Comparison of ENCODE assay signal across 30 cellular contexts in genomic region chr5:55064523-55064922, GRCh38. TPM values are rescaled to one million over a fixed set of nuclear protein-coding genes. Genes with fewer than 3 reads are reported as not detected.
"Had no signal": no experiment of that assay in that cellular context is flagged by ENCODE, and none has a peak within 500 bp of the region (broad histone marks: within the 10 kb centered on the region; RNA-seq: fewer than 3 reads in every experiment).

No MANE protein-coding gene starts in this region.

- H3K9me3 Mint-ChIP-seq: activated B cell treated with CpG ODN at 0.5 μM for 24 hours; activated T-cell treated with anti-CD3 and anti-CD28 coated beads, Interleukin-2, amount 50 U/mL, for 4 hours had no signal

- H3K4me1 ChIP-seq: SJCRH30 had no signal

- H3K27ac ChIP-seq: cardiac muscle cell, SJCRH30 had no signal

- H3K27me3 ChIP-seq: brain microvascular endothelial cell, cardiac muscle cell, SJCRH30 had no signal

- H3K4me3 ChIP-seq: cardiac muscle cell, SJCRH30 had no signal

- H3K9ac ChIP-seq: SK-N-SH had no signal

- ATAC-seq: activated T-cell treated with anti-CD3 and anti-CD28 coated beads, Interleukin-2, amount 50 U/mL, for 4 hours; Panc1; T-helper 17 cell had no signal

- H3K4me1 Mint-ChIP-seq: activated B cell treated with CpG ODN at 0.5 μM for 24 hours had no signal

- DNase-seq: activated B cell treated with CpG ODN at 0.5 μM for 24 hours; activated CD4-positive, alpha-beta memory T cell treated with anti-CD3 and anti-CD28 coated beads, Interleukin-2, amount 10 ng/mL, durations not matched to agents 7 days and 5 days; activated CD4-positive, alpha-beta T cell treated with anti-CD3 and anti-CD28 coated beads, Interleukin-2, amount 50 U/mL, for 1 hour; activated effector memory CD4-positive, alpha-beta T cell treated with anti-CD3 and anti-CD28 coated beads, Interleukin-2, amount 50 U/mL, for 16 hours; activated naive CD4-positive, alpha-beta T cell treated with Interleukin-2 at 50 U/mL for 16 hours; activated T-cell treated with anti-CD3 and anti-CD28 coated beads, Interleukin-2, amount 50 U/mL, for 4 hours; cerebellar nuclear complex; KG1; NCI-H1048; NCI-H1930; NCI-H2171 treated with DMSO at 0.1 percent for 48 hours; NCI-H345; NCI-H510A; NCI-H526 treated with DMSO at 0.1 percent for 48 hours; NK-92 treated with Interleukin-12 subunit alpha and Interleukin-12 subunit beta, amount 100 ng/mL, for 24 hours; OCI-M1; Right ventricle myocardium superior; RPMI8226; SJCRH30; SK-N-SH; T-helper 17 cell; T1000 had no signal

- H3K36me3 ChIP-seq: brain microvascular endothelial cell, cardiac muscle cell, SJCRH30 had no signal

- H3K27ac Mint-ChIP-seq: activated B cell treated with CpG ODN at 0.5 μM for 24 hours, IgD-negative memory B cell, T-helper 17 cell had no signal

- H3K27me3 Mint-ChIP-seq: activated CD4-positive, alpha-beta memory T cell treated with anti-CD3 and anti-CD28 coated beads, Interleukin-2, amount 10 ng/mL, durations not matched to agents 7 days and 5 days; T-helper 17 cell had no signal

- FAIRE-seq: colon, TTC549 had no signal

- H3K36me3 Mint-ChIP-seq: IgD-negative memory B cell had no signal

- H3K4me3 Mint-ChIP-seq: activated B cell treated with CpG ODN at 0.5 μM for 24 hours; activated CD4-positive, alpha-beta memory T cell treated with anti-CD3 and anti-CD28 coated beads, Interleukin-2, amount 10 ng/mL, durations not matched to agents 7 days and 5 days; activated T-cell treated with anti-CD3 and anti-CD28 coated beads, Interleukin-2, amount 50 U/mL, for 4 hours; IgD-negative memory B cell had no signal

- H3K9me3 ChIP-seq: SJCRH30, SK-N-SH had no signal

RNA-seq across cellular contexts. Expression of gene GZMA, which starts 37.9 kb away (rescaled TPM):
- total RNA-seq: activated B cell treated with CpG ODN at 0.5 μM for 24 hours, cardiac muscle cell, LHCN-M2, M059J, SJCRH30 had no signal

RNA-seq across cellular contexts. Expression of gene GZMK, which starts 40.5 kb away (rescaled TPM):
- total RNA-seq: activated B cell treated with CpG ODN at 0.5 μM for 24 hours, cardiac muscle cell, LHCN-M2, M059J, SJCRH30 had no signal
